Comparison of ENCODE assay signal across 8 cellular contexts in genomic region chr2:105744909-105745853, GRCh38. TPM values are rescaled to one million over a fixed set of nuclear protein-coding genes. Genes with fewer than 3 reads are reported as not detected.
DNase-seq lines count a peak whose midpoint lies in the region; ATAC-seq and TF ChIP-seq lines count a peak whose summit lies in the region.

NCK2 (plus strand) TSS chr2:105744912; CDS start chr2:105855064, 110,152 bp downstream.

- H3K4me1 Mint-ChIP-seq in endodermal cell = peaks cover 31% of the 10 kb centered on the region

- DNase-seq in ELF-1 (ENCODE audit: low read depth, low spot score) (peak; percentile 44), endodermal cell (peak; percentile 75), upper lobe of left lung (peak; percentile 24 to 90), NCI-H1436 treated with DMSO at 0.1 percent for 48 hours (lab: John Stamatoyannopoulos, UW) (no peak)

- peak within 1 kb of the TSS; percentile 71 for H3K9ac ChIP-seq in endodermal cell (ENCODE audit: extremely low read depth, low read length, poor library complexity, severe bottlenecking)

- H3K27ac Mint-ChIP-seq in endodermal cell = peak within 1 kb of the TSS; percentile 88

- H3K4me3 Mint-ChIP-seq in endodermal cell = peak within 1 kb of the TSS; percentile 84

- no peak for TF ChIP-seq EP300 in upper lobe of left lung (IDR thresholded peaks at IDR 0.05)

- H3K9me3 ChIP-seq in endodermal cell (ENCODE audit: control insufficient read depth, low read length) = peaks cover 6% of the 10 kb centered on the region
- peaks cover 5% of the 10 kb centered on the region for H3K9me3 ChIP-seq in mesodermal cell (ENCODE audit: control insufficient read depth, low read length)
- no peaks in the 10 kb centered on the region for H3K9me3 ChIP-seq in upper lobe of left lung

- peaks cover 10% of the 10 kb centered on the region for H3K4me1 ChIP-seq in endodermal cell (ENCODE audit: control insufficient read depth, insufficient read depth, low read length)
- peaks cover 35% of the 10 kb centered on the region for H3K4me1 ChIP-seq in mesodermal cell (ENCODE audit: control insufficient read depth, insufficient read depth, low read length, poor library complexity, severe bottlenecking)
- peaks cover 32 to 42% (median 37%) of the 10 kb centered on the region in 4 donors for H3K4me1 ChIP-seq in upper lobe of left lung

- H3K36me3 ChIP-seq in endodermal cell (ENCODE audit: control insufficient read depth, insufficient read depth, low read length) (peaks cover 13% of the 10 kb centered on the region), mesodermal cell (ENCODE audit: control insufficient read depth, insufficient read depth, low read length) (peaks cover 30% of the 10 kb centered on the region), upper lobe of left lung (no peaks in the 10 kb centered on the region)

- no peaks in the 10 kb centered on the region for H3K9me3 Mint-ChIP-seq in endodermal cell

- 0% methylated on average over 43 to 119 of the region's 119 CpGs for WGBS in endodermal cell (ENCODE audit: insufficient coverage in 1 of 2, insufficient read length in 1 of 2), 2 experiments
- 0 to 1% methylated on average over 74 to 98 of the region's 119 CpGs for WGBS in mesodermal cell (ENCODE audit: insufficient coverage in 2 of 2), 2 experiments
- 0% methylated on average over 2 to 25 of the region's 119 CpGs for WGBS in upper lobe of left lung, 2 donors

- TF ChIP-seq CTCF in WI38 (IDR thresholded peaks at IDR 0.05; ENCODE audit: low read depth, low read length) (no peak), endodermal cell (conservative IDR thresholded peaks at IDR 0.05) (peak; percentile 41), upper lobe of left lung (IDR thresholded peaks at IDR 0.05) (peak in 4 of 6 experiments; percentile 27 to 50 (median 34))

- H3K27ac ChIP-seq in endodermal cell (ENCODE audit: low read depth, low read length) = peak within 1 kb of the TSS; percentile 77
- H3K27ac ChIP-seq in mesodermal cell (ENCODE audit: low read depth, low read length, severe bottlenecking) = peak within 1 kb of the TSS; percentile 94
- peak within 1 kb of the TSS; percentile 87 to 96 (median 91) for H3K27ac ChIP-seq in upper lobe of left lung

- H3K4me3 ChIP-seq in WI38 (ENCODE audit: low read depth, low read length) (peak within 1 kb of the TSS; percentile 73), endodermal cell (ENCODE audit: low read length) (peak within 1 kb of the TSS; percentile 94), mesodermal cell (ENCODE audit: extremely low read depth, insufficient read depth, low read length, poor library complexity, severe bottlenecking) (peak within 1 kb of the TSS; percentile 83), upper lobe of left lung (peak within 1 kb of the TSS; percentile 83 to 98 (median 96))

- H3K36me3 Mint-ChIP-seq in endodermal cell (ENCODE audit: low read depth) = peaks cover 9% of the 10 kb centered on the region

- ATAC-seq in GM19463 (IDR thresholded peaks at IDR 0.05; ENCODE audit: unreplicated experiment) (peak; percentile 13), HG03521 (IDR thresholded peaks at IDR 0.05; ENCODE audit: unreplicated experiment) (peak; percentile 15), upper lobe of left lung (ENCODE audit: low FRiP score in 2 of 2) (peak; percentile 34 to 62)

- peak in 1 of 4 donors; percentile 32 for TF ChIP-seq POLR2A in upper lobe of left lung (IDR thresholded peaks at IDR 0.05)

- peaks cover 15% of the 10 kb centered on the region for H3K27me3 Mint-ChIP-seq in endodermal cell (ENCODE audit: insufficient read depth)

- H3K27me3 ChIP-seq in endodermal cell (ENCODE audit: control insufficient read depth, insufficient read depth, low read length, poor library complexity, severe bottlenecking) = no peaks in the 10 kb centered on the region
- no peaks in the 10 kb centered on the region for H3K27me3 ChIP-seq in upper lobe of left lung

RNA-seq across cellular contexts. Expression of gene NCK2, which starts in this region (rescaled TPM):
- 10 to 100 TPM; 58.9 to 63.8 TPM for total RNA-seq in endodermal cell
- polyA plus RNA-seq in endodermal cell (2013, experiment 1 of 2) = 58.3 TPM
- 54.9 TPM for polyA plus RNA-seq in endodermal cell (2013, experiment 2 of 2)
- 70.3 TPM for polyA plus RNA-seq in mesodermal cell (2013, experiment 1 of 2)
- 63.0 TPM for polyA plus RNA-seq in mesodermal cell (2013, experiment 2 of 2)
- 10 to 100 TPM; 29.3 to 48.6 (median 37.9) TPM for total RNA-seq in upper lobe of left lung
